Comparison of ENCODE assay signal across 31 cellular contexts in the genomic region with DNA sequence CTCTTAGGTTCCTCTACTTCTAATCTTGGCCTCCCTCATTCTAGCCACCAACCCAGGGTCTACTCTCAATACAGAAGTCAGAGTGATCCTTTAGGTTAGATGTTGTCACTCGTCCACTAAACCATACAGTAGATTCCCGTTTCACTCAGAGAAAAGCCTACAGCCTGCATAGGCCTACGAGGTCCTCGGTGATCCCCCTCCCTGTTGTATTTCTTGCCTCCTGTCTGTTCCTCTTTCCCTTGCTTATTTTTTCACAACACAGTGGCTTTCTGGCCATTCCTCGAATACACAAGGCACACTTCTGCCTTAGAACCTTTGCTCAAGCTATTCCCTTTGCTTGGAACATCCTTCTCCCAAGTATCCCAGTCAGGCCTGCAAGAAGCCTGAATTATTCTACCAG.
"Had no signal": no experiment of that assay in that cellular context is flagged by ENCODE, and none has a peak within 500 bp of the region (broad histone marks: within the 10 kb centered on the region; RNA-seq: fewer than 3 reads in every experiment).

No MANE protein-coding gene starts in this region.

- H3K4me1 ChIP-seq: esophagus squamous epithelium, gastroesophageal sphincter had no signal

- H3K9me3 Mint-ChIP-seq: activated B cell treated with CpG ODN at 0.5 μM for 24 hours; activated CD8-positive, alpha-beta T cell treated with anti-CD3 and anti-CD28 coated beads for 36 hours; activated T-cell treated with anti-CD3 and anti-CD28 coated beads, Interleukin-2, amount 50 U/mL, for 4 hours; activated T-helper 17 cell treated with anti-CD3 and anti-CD28 coated beads, Interleukin-2, amount 50 U/mL, for 72 hours; effector memory CD8-positive, alpha-beta T cell; T-helper 2 cell treated with Interferon-gamma antibody and Interleukin-4, amounts not matched to agents 5 μg/mL and 100 μg/mL, for 36 hours had no signal

- H3K36me3 ChIP-seq: esophagus squamous epithelium, gastroesophageal sphincter, WERI-Rb-1 had no signal

- DNase-seq: activated B cell treated with CpG ODN at 0.5 μM for 24 hours; activated CD4-positive, alpha-beta T cell treated with anti-CD3 and anti-CD28 coated beads for 48 hours; activated CD4-positive, alpha-beta T cell treated with anti-CD3 and anti-CD28 coated beads, Interleukin-2, amount 50 U/mL, for 1 hour; activated CD4-positive, alpha-beta T cell treated with anti-CD3 and anti-CD28 coated beads, Interleukin-2, amount 50 U/mL, for 48 hours; activated CD8-positive, alpha-beta memory T cell treated with anti-CD3 and anti-CD28 coated beads for 24 hours; activated CD8-positive, alpha-beta T cell treated with anti-CD3 and anti-CD28 coated beads for 36 hours; activated effector memory CD4-positive, alpha-beta T cell treated with Interleukin-2 at 50 U/mL for 16 hours; activated gamma-delta T cell treated with Interleukin-2 at 50 U/mL for 16 hours; activated naive CD4-positive, alpha-beta T cell treated with anti-CD3 and anti-CD28 coated beads, Interleukin-2, amount 50 U/mL, for 16 hours; activated naive CD4-positive, alpha-beta T cell treated with Interleukin-2 at 50 U/mL for 16 hours; activated T-cell treated with anti-CD3 and anti-CD28 coated beads, Interleukin-2, amount 50 U/mL, for 4 hours; amniotic stem cell; anterior cingulate cortex; body of pancreas; caudate nucleus; cortex of kidney; dermis blood vessel endothelial cell; effector CD4-positive, alpha-beta T cell; effector memory CD8-positive, alpha-beta T cell; erythroblast; esophagus squamous epithelium; foreskin melanocyte; head of caudate nucleus; T-helper 17 cell; T1000; WERI-Rb-1 had no signal

- H3K27ac ChIP-seq: body of pancreas, esophagus squamous epithelium, gastroesophageal sphincter, WERI-Rb-1 had no signal

- H3K27me3 ChIP-seq: body of pancreas had no signal

- H3K27ac Mint-ChIP-seq: activated B cell treated with CpG ODN at 0.5 μM for 24 hours; activated CD8-positive, alpha-beta T cell treated with anti-CD3 and anti-CD28 coated beads for 36 hours; activated naive CD8-positive, alpha-beta T cell; activated T-helper 17 cell treated with anti-CD3 and anti-CD28 coated beads, Interleukin-2, amount 50 U/mL, for 72 hours; effector memory CD8-positive, alpha-beta T cell; T-helper 17 cell; T-helper 2 cell treated with Interferon-gamma antibody and Interleukin-4, amounts not matched to agents 5 μg/mL and 100 μg/mL, for 36 hours had no signal

- H3K4me1 Mint-ChIP-seq: activated B cell treated with CpG ODN at 0.5 μM for 24 hours; activated T-helper 17 cell treated with anti-CD3 and anti-CD28 coated beads, Interleukin-2, amount 50 U/mL, for 72 hours had no signal

- ATAC-seq: activated CD4-positive, CD25-positive, alpha-beta regulatory T cell treated with anti-CD3 and anti-CD28 coated beads, Interleukin-2, amount 50 U/mL, for 24 hours; activated CD8-positive, alpha-beta T cell treated with anti-CD3 and anti-CD28 coated beads for 36 hours; activated T-cell treated with anti-CD3 and anti-CD28 coated beads, Interleukin-2, amount 50 U/mL, for 4 hours; activated T-helper 17 cell treated with anti-CD3 and anti-CD28 coated beads, Interleukin-2, amount 50 U/mL, for 72 hours; body of pancreas; effector memory CD8-positive, alpha-beta T cell; gastroesophageal sphincter; T-helper 17 cell had no signal

- H3K4me3 Mint-ChIP-seq: activated B cell treated with CpG ODN at 0.5 μM for 24 hours; activated CD8-positive, alpha-beta T cell treated with anti-CD3 and anti-CD28 coated beads for 36 hours; activated naive CD8-positive, alpha-beta T cell; activated T-cell treated with anti-CD3 and anti-CD28 coated beads, Interleukin-2, amount 50 U/mL, for 4 hours; activated T-helper 17 cell treated with anti-CD3 and anti-CD28 coated beads, Interleukin-2, amount 50 U/mL, for 72 hours; effector memory CD8-positive, alpha-beta T cell; T-helper 17 cell; T-helper 2 cell treated with Interferon-gamma antibody and Interleukin-4, amounts not matched to agents 5 μg/mL and 100 μg/mL, for 36 hours had no signal

- H3K4me3 ChIP-seq: body of pancreas, esophagus squamous epithelium, gastroesophageal sphincter had no signal

- H3K9me3 ChIP-seq: body of pancreas, esophagus squamous epithelium, gastroesophageal sphincter had no signal
